ENCODE assay signal across 15 cellular contexts in the genomic region with DNA sequence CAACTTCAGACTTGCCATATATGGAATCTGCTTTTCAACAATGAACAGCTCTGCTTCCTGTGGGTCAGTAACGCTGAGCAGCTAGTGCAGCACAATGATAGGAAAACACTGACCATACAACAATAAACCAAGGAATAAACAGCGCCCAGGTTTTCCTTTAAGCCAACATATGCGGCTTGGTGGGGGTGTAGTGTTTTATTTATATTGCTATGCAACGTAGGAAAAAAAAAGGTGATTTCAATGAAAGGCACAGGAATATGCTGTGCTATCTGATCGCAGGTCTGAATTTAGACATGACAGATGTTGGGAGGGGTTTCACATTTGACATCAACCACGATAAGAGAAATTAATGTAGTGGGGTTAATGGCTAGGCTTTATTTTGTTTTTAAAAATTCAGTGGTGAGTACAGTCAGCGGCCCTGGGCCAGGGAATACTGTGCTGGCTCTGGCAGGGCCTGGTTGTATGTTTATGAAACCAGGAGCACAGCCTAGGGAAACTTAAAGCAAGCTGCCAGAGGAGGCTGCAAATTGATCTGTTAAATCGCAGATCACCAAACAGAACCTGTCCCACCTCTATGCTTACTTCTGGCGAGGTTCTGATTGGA. TPM values are rescaled to one million over a fixed set of nuclear protein-coding genes. Genes with fewer than 3 reads are reported as not detected.
A peak's percentile ranks its signal among the peaks of the same experiment; 100 is the strongest.
DNase-seq lines count a peak whose midpoint lies in the region; ATAC-seq and TF ChIP-seq lines count a peak whose summit lies in the region.
"Had no signal": no experiment of that assay in that cellular context is flagged by ENCODE, and none has a peak within 500 bp of the region (broad histone marks: within the 10 kb centered on the region; RNA-seq: fewer than 3 reads in every experiment).

No MANE protein-coding gene starts in this region.

- H3K36me3 ChIP-seq in ascending aorta, result peaks cover 0 to 7% of the 10 kb centered on the region in 2 donors
- no peaks in the 10 kb centered on the region for H3K36me3 ChIP-seq in upper lobe of right lung
- H3K36me3 ChIP-seq: right lobe of liver had no signal

- intact Hi-C loops in ascending aorta (cut with DNase I) (loop anchor here (10.0 kb wide), 1 partner anchor 410 kb away; a partner anchor contains a TSS), Right ventricle myocardium superior (cut with DNase I) (no loop called here), natural killer cell (cut with micrococcal nuclease) (loop anchor here (1.0 kb wide), 1 partner anchor 22 kb away; no protein-coding TSS in a partner anchor), upper lobe of right lung (cut with DNase I) (no loop called here)

- peak overlapping the region; percentile 94 for H3K4me3 Mint-ChIP-seq in natural killer cell
- H3K4me3 Mint-ChIP-seq: activated CD4-positive, alpha-beta T cell treated with anti-CD3 and anti-CD28 coated beads, Interleukin-2, amount 10 ng/mL, durations not matched to agents 7 days and 5 days; T-helper 1 cell treated with Interleukin-12 subunit alpha and Interleukin-12 subunit beta and Interleukin-4 antibody, amounts not matched to agents 30 μg/mL and 1 μg/mL, for 36 hours had no signal

- H3K4me1 ChIP-seq in ascending aorta (peaks cover 7 to 29% of the 10 kb centered on the region in 2 donors), upper lobe of right lung (peaks cover 14% of the 10 kb centered on the region)

- no peaks in the 10 kb centered on the region for H3K9me3 ChIP-seq in ascending aorta
- H3K9me3 ChIP-seq in upper lobe of right lung, result no peaks in the 10 kb centered on the region
- H3K9me3 ChIP-seq: Caco-2, right lobe of liver had no signal

- H3K36me3 Mint-ChIP-seq in natural killer cell, result no peaks in the 10 kb centered on the region

- peaks cover 63 to 79% of the 10 kb centered on the region in 2 donors for H3K4me1 Mint-ChIP-seq in natural killer cell

- peak overlapping the region; percentile 85 to 92 for H3K27ac Mint-ChIP-seq in natural killer cell
- H3K27ac Mint-ChIP-seq: activated CD4-positive, alpha-beta T cell treated with anti-CD3 and anti-CD28 coated beads, Interleukin-2, amount 10 ng/mL, durations not matched to agents 7 days and 5 days; T-helper 1 cell treated with Interleukin-12 subunit alpha and Interleukin-12 subunit beta and Interleukin-4 antibody, amounts not matched to agents 30 μg/mL and 1 μg/mL, for 36 hours had no signal

- peak overlapping the region; percentile 95 to 99 for H3K27ac ChIP-seq in ascending aorta
- H3K27ac ChIP-seq in upper lobe of right lung, result peak overlapping the region; percentile 51
- H3K27ac ChIP-seq: foreskin keratinocyte, right lobe of liver had no signal

- H3K9me3 Mint-ChIP-seq in natural killer cell, result no peaks in the 10 kb centered on the region
- H3K9me3 Mint-ChIP-seq: activated CD4-positive, alpha-beta T cell treated with anti-CD3 and anti-CD28 coated beads, Interleukin-2, amount 10 ng/mL, durations not matched to agents 7 days and 5 days; T-helper 1 cell treated with Interleukin-12 subunit alpha and Interleukin-12 subunit beta and Interleukin-4 antibody, amounts not matched to agents 30 μg/mL and 1 μg/mL, for 36 hours had no signal

- DNase-seq in ascending aorta (ENCODE audit: low spot score in 2 of 2) (no peak), Right ventricle myocardium superior (no peak), natural killer cell (no peak), upper lobe of right lung (no peak), NCI-H128 (lab: John Stamatoyannopoulos, UW; ENCODE audit: unreplicated experiment) (no peak), NCI-H1092 (lab: John Stamatoyannopoulos, UW) (no peak), SKM-1 treated with dmso at 0.1 percent for 144 hours (lab: John Stamatoyannopoulos, UW; ENCODE audit: unreplicated experiment) (no peak)
- DNase-seq: activated CD4-positive, alpha-beta T cell treated with anti-CD3 and anti-CD28 coated beads, Interleukin-2, amount 10 ng/mL, durations not matched to agents 7 days and 5 days; Caco-2; NCI-H2029; right lobe of liver had no signal

- ATAC-seq in Right ventricle myocardium superior (ENCODE audit: poor library complexity) (peak; percentile 26), natural killer cell (peak; percentile 16 to 26 (median 23)), upper lobe of right lung (peak; percentile 29)
- ATAC-seq: foreskin keratinocyte, right lobe of liver had no signal

- no peaks in the 10 kb centered on the region for H3K27me3 ChIP-seq in ascending aorta
- no peaks in the 10 kb centered on the region for H3K27me3 ChIP-seq in upper lobe of right lung
- H3K27me3 ChIP-seq: right lobe of liver had no signal

- TF ChIP-seq CTCF in ascending aorta (IDR thresholded peaks at IDR 0.05) (no peak), natural killer cell (IDR thresholded peaks at IDR 0.05) (no peak), upper lobe of right lung (IDR thresholded peaks at IDR 0.05) (no peak)

- H3K27me3 Mint-ChIP-seq in natural killer cell (ENCODE audit: low read depth in 2 of 2), result no peaks in the 10 kb centered on the region

- H3K4me3 ChIP-seq in ascending aorta (peak overlapping the region in 1 of 2 donors; percentile 45), upper lobe of right lung (no peak overlapping the region)
- H3K4me3 ChIP-seq: right lobe of liver had no signal

RNA-seq across cellular contexts. Expression of a gene that starts 4.3 kb away (rescaled TPM):
- total RNA-seq in ascending aorta, result 10.9 TPM
- total RNA-seq in Right ventricle myocardium superior, result 12.2 TPM
- 10 to 100 TPM; 17.1 to 41.4 (median 28.6) TPM for total RNA-seq in natural killer cell
- 6.1 TPM for total RNA-seq in upper lobe of right lung

RNA-seq across cellular contexts. Expression of a gene that starts 55.4 kb away (rescaled TPM):
- total RNA-seq in ascending aorta (not detected), Right ventricle myocardium superior (not detected), natural killer cell (not detected), upper lobe of right lung (not detected)
- total RNA-seq: activated CD4-positive, alpha-beta T cell treated with anti-CD3 and anti-CD28 coated beads, Interleukin-2, amount 10 ng/mL, durations not matched to agents 7 days and 5 days; Caco-2; cerebellum; foreskin keratinocyte; right lobe of liver; temporal lobe had no signal

Comparison
In these comparisons a context has a peak if more than half of its experiments do, and no peak if none do; other contexts are left out.
1. intact Hi-C loops: an anchor here in ascending aorta (10.0 kb wide) and natural killer cell (1.0 kb wide); none called in Right ventricle myocardium superior and upper lobe of right lung.